In genomic region chr6:142011156-142011555, GRCh38 we compare ENCODE assay signal across 21 cellular contexts.
A peak's percentile ranks its signal among the peaks of the same experiment; 100 is the strongest.
DNase-seq lines count a peak whose midpoint lies in the region; ATAC-seq and TF ChIP-seq lines count a peak whose summit lies in the region.
"Had no signal": no experiment of that assay in that cellular context is flagged by ENCODE, and none has a peak within 500 bp of the region (broad histone marks: within the 10 kb centered on the region; RNA-seq: fewer than 3 reads in every experiment).

No MANE protein-coding gene starts in this region.

- H3K9ac ChIP-seq in IMR-90 (ENCODE audit: low read depth, low read length), result no peak overlapping the region
- H3K9ac ChIP-seq: BLaER1 had no signal

- no TSS peak for BruUV-seq in IMR-90 (replicated peaks; lab: Mats Ljungman, UMichigan)

- H3K9me3 ChIP-seq in IMR-90 (ENCODE audit: control insufficient read depth, insufficient read depth, low read length) (no peaks in the 10 kb centered on the region), esophagus squamous epithelium (no peaks in the 10 kb centered on the region)
- H3K9me3 ChIP-seq: BLaER1, Caco-2 had no signal

- H3K4me2 ChIP-seq in IMR-90 (ENCODE audit: low read depth, low read length), result peak overlapping the region; percentile 53; the same call in 1 of the 2 replicates
- H3K4me2 ChIP-seq: BLaER1 had no signal

- dilution Hi-C loops in IMR-90 (cut with HindIII; ENCODE audit: low sequenced_read_pairs, unreplicated experiment), result no loop called here

- peak overlapping the region; percentile 50 to 85; a peak in 3 of 4 replicates for H4K8ac ChIP-seq in IMR-90 (ENCODE audit: low read depth in 2 of 2, low read length in 2 of 2)

- H2BK120ac ChIP-seq in IMR-90 (ENCODE audit: low read depth, low read length), result peak overlapping the region; percentile 69

- H2AK9ac ChIP-seq in IMR-90 (replicated peaks; ENCODE audit: low read depth, low read length, poor library complexity), result no peak overlapping the region

- H3K27ac ChIP-seq in ACC112 (ENCODE audit: low read depth, low read length) (peak overlapping the region; percentile 84), IMR-90 (ENCODE audit: insufficient read depth, low read length) (peak overlapping the region; percentile 81), esophagus squamous epithelium (no peak overlapping the region)
- H3K27ac ChIP-seq: BLaER1, tibial nerve had no signal

- CTCF ChIA-PET in IMR-90 (lab: Yijun Ruan, JAX), result interaction anchor here (1.7 kb wide), 1 partner anchor 22 kb away, joined by 5 read pairs; no protein-coding TSS in a partner anchor

- H3K4me1 ChIP-seq in ACC112 (ENCODE audit: control insufficient read depth, insufficient read depth, low read length, unreplicated experiment) (peaks cover 48% of the 10 kb centered on the region), IMR-90 (ENCODE audit: control insufficient read depth, insufficient read depth, low read length) (peaks cover 20% of the 10 kb centered on the region), esophagus squamous epithelium (peaks cover 10 to 24% (median 14%) of the 10 kb centered on the region in 3 donors)
- H3K4me1 ChIP-seq: BLaER1 had no signal

- TF ChIP-seq CTCF in IMR-90 (conservative IDR thresholded peaks at IDR 0.05; ENCODE audit: low read depth, low read length), result no peak
- no peak for TF ChIP-seq CTCF in cardiac fibroblast (IDR thresholded peaks at IDR 0.05; ENCODE audit: low read depth, low read length)
- TF ChIP-seq CTCF in esophagus squamous epithelium (IDR thresholded peaks at IDR 0.05), result no peak

- H3K23ac ChIP-seq in IMR-90 (ENCODE audit: low read depth, low read length), result peak overlapping the region; percentile 11; the same call in 1 of the 2 replicates

- peak overlapping the region; percentile 79; the same call in 1 of the 2 replicates for H2BK20ac ChIP-seq in IMR-90 (ENCODE audit: low read depth, low read length)

- H3K4ac ChIP-seq in IMR-90 (ENCODE audit: low read depth, low read length), result peak overlapping the region; percentile 49

- H3K27me3 ChIP-seq in ACC112 (ENCODE audit: insufficient read depth, low read length) (no peaks in the 10 kb centered on the region), IMR-90 (ENCODE audit: control insufficient read depth, insufficient read depth, low read length) (no peaks in the 10 kb centered on the region), esophagus squamous epithelium (peaks cover 0 to 9% (median 0%) of the 10 kb centered on the region in 4 donors)
- H3K27me3 ChIP-seq: BLaER1, tibial nerve had no signal

- H3K4me3 ChIP-seq in ACC112 (ENCODE audit: low read depth, low read length) (no peak overlapping the region), IMR-90 (ENCODE audit: insufficient read depth, low read depth, low read length) (no peak overlapping the region), cardiac fibroblast (replicated peaks in 1 of 2; ENCODE audit: low read depth in 2 of 2, low read length in 2 of 2) (no peak overlapping the region), esophagus squamous epithelium (no peak overlapping the region)
- H3K4me3 ChIP-seq: BLaER1, tibial nerve had no signal

- intact Hi-C loops in IMR-90 (cut with micrococcal nuclease) (no loop called here), left ventricle myocardium superior (cut with micrococcal nuclease) (no loop called here), esophagus squamous epithelium (cut with DNase I) (no loop called here)

- DNase-seq in IMR-90, result peak; percentile 72
- peak; percentile 28 to 62 for DNase-seq in cardiac fibroblast (ENCODE audit: low read depth in 2 of 2)
- DNase-seq in iris pigment epithelial cell (ENCODE audit: low read depth), result peak; percentile 69
- no peak for DNase-seq in activated CD4-positive, CD25-positive, alpha-beta regulatory T cell (lab: John Stamatoyannopoulos, UW)
- no peak for DNase-seq in left ventricle myocardium superior
- no peak for DNase-seq in esophagus squamous epithelium (lab: John Stamatoyannopoulos, UW)
- DNase-seq: activated B cell treated with CpG ODN at 0.5 μM for 24 hours; activated CD4-positive, alpha-beta memory T cell treated with anti-CD3 and anti-CD28 coated beads for 36 hours; activated gamma-delta T cell; Caco-2; caudate nucleus; H7; MM.1S; naive B cell; NCI-H1436 treated with DMSO at 0.1 percent for 48 hours; NCI-H524; right cardiac atrium had no signal

- in situ Hi-C loops in IMR-90 (cut with MboI; ENCODE audit: low sequenced_read_pairs), result no loop called here

- H2AFZ ChIP-seq in ACC112 (ENCODE audit: low read length, unreplicated experiment), result no peak overlapping the region
- H2AFZ ChIP-seq in IMR-90 (replicated peaks; ENCODE audit: low read length, poor library complexity), result no peak overlapping the region

- peaks cover 5% of the 10 kb centered on the region; the same call in 1 of the 2 replicates for H3K9me1 ChIP-seq in IMR-90 (ENCODE audit: insufficient read depth, low read length)

- no peaks in the 10 kb centered on the region for H4K20me1 ChIP-seq in IMR-90 (ENCODE audit: insufficient read depth, low read length)
- H4K20me1 ChIP-seq: BLaER1 had no signal

- peak overlapping the region; percentile 86; the same call in 1 of the 3 replicates for H2BK15ac ChIP-seq in IMR-90 (ENCODE audit: low read depth, low read length)

- POLR2A ChIA-PET in IMR-90 (lab: Charles Lee; ENCODE audit: unreplicated experiment), result no interaction called here

- H4K5ac ChIP-seq in IMR-90 (ENCODE audit: low read depth, low read length), result peak overlapping the region; percentile 70; the same call in 1 of the 2 replicates

- no peak for TF ChIP-seq POLR2A in IMR-90 (IDR thresholded peaks at IDR 0.05; ENCODE audit: low read depth, low read length)
- TF ChIP-seq POLR2A in esophagus squamous epithelium (IDR thresholded peaks at IDR 0.05), result no peak

- peak overlapping the region; percentile 92 for H2BK5ac ChIP-seq in IMR-90 (ENCODE audit: low read depth, low read length, poor library complexity, severe bottlenecking)

- H3K79me2 ChIP-seq in ACC112 (ENCODE audit: control insufficient read depth, insufficient read depth, low read length, unreplicated experiment), result no peaks in the 10 kb centered on the region

- TF ChIP-seq RAD21 in IMR-90 (IDR thresholded peaks at IDR 0.05; ENCODE audit: low read length), result no peak

- H3K18ac ChIP-seq in IMR-90 (ENCODE audit: low read depth, low read length), result peak overlapping the region; percentile 60; the same call in 1 of the 2 replicates

- H4K91ac ChIP-seq in IMR-90 (ENCODE audit: insufficient read depth, low read depth, low read length), result peak overlapping the region; percentile 76; the same call in 1 of the 2 replicates

- ATAC-seq in IMR-90 (ENCODE audit: low read depth) (peak; percentile 35), GM18861 (IDR thresholded peaks at IDR 0.05; ENCODE audit: unreplicated experiment) (no peak), left ventricle myocardium superior (no peak)
- ATAC-seq: right cardiac atrium had no signal

- H3K36me3 ChIP-seq in ACC112 (ENCODE audit: insufficient read depth, low read length), result no peaks in the 10 kb centered on the region
- no peaks in the 10 kb centered on the region for H3K36me3 ChIP-seq in IMR-90 (ENCODE audit: control insufficient read depth, insufficient read depth, low read length)
- no peaks in the 10 kb centered on the region for H3K36me3 ChIP-seq in esophagus squamous epithelium
- H3K36me3 ChIP-seq: BLaER1, tibial nerve had no signal

- H3K14ac ChIP-seq in IMR-90 (replicated peaks; ENCODE audit: low read depth, low read length), result peak overlapping the region; percentile 24; the same call in 1 of the 2 replicates

- H3K56ac ChIP-seq in IMR-90 (ENCODE audit: extremely low read depth, insufficient read depth, low read length), result no peak overlapping the region

- H2AK5ac ChIP-seq in IMR-90 (ENCODE audit: low read depth, low read length), result peak overlapping the region; percentile 91

- peaks cover 4 to 13% of the 10 kb centered on the region in 2 experiments; a peak in 3 of 4 replicates for H3K79me1 ChIP-seq in IMR-90 (ENCODE audit: low read depth in 1 of 2, low read length in 2 of 2)

TF ChIP-seq in IMR-90, 13 proteins besides CTCF, POLR2A, EP300 and RAD21:
- TF ChIP-seq NFE2L2 (IDR thresholded peaks at IDR 0.05; ENCODE audit: low read depth, low read length), result 0 out of 2 replicates have a peak, but pooled peaks have one; percentile 54
- no peak for TF ChIP-seq SMC3 (IDR thresholded peaks at IDR 0.05; ENCODE audit: low read depth, low read length)

Comparison
In these comparisons a context has a peak if more than half of its experiments do, and no peak if none do; other contexts are left out.
1. H3K27ac ChIP-seq: peak in ACC112 (single experiment) and IMR-90 (single experiment); none in esophagus squamous epithelium (0 of 4).
2. DNase-seq: peak in IMR-90 (single experiment), cardiac fibroblast (2 of 2) and iris pigment epithelial cell (single experiment); none in activated CD4-positive, CD25-positive, alpha-beta regulatory T cell (0 of 4), left ventricle myocardium superior (single experiment) and esophagus squamous epithelium (single experiment).